In the genomic region with DNA sequence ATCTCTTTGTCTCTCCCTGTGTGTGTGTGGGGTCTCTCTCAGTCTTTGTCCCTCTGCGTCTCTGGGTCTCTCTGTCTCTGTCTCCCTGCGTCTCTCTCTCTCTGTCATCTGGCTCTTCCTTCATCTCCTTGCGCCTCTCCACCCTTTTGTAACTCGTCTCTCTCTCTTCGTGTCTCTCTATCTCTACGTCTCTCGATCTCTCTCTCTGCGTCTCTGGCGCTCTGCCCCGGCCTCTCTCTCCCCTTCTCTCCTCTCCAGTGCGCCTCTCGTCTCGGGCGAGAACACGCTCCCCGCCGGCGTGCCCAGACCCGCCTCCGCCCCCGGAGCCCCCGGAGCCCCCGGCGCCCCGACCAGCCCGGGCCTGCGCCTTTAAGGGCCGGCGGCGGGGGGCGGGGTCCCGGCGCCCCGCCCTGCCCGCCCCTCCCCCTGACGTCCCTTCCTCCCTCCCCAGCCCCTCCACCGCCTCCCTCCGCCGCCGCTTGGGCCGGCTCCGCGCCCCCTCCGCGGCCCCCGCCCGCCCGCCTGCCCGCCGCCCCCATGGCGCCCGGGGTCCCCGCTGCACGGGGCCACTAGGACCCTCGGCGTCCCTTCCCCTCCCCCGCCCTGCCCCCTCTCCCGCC, we compare ENCODE assay signal across 8 cellular contexts. TPM values are rescaled to one million over a fixed set of nuclear protein-coding genes. Genes with fewer than 3 reads are reported as not detected.
DNase-seq lines count a peak whose midpoint lies in the region; ATAC-seq and TF ChIP-seq lines count a peak whose summit lies in the region.

TSS of gene MARK4 (plus strand) at position 440 of the 620 bp plus-strand sequence. CDS start 318 bp downstream, outside the sequence.

- H3K9me3 Mint-ChIP-seq in activated CD4-positive, alpha-beta memory T cell treated with anti-CD3 and anti-CD28 coated beads, Interleukin-2, amount 10 ng/mL, durations not matched to agents 7 days and 5 days: no peaks in the 10 kb centered on the region

- H3K27me3 Mint-ChIP-seq in activated CD4-positive, alpha-beta memory T cell treated with anti-CD3 and anti-CD28 coated beads, Interleukin-2, amount 10 ng/mL, durations not matched to agents 7 days and 5 days: peaks cover 10% of the 10 kb centered on the region

- no peaks in the 10 kb centered on the region for H3K27me3 ChIP-seq in lower lobe of right lung (ENCODE audit: low read depth)

- H3K4me1 ChIP-seq in lower lobe of right lung: peaks cover 33% of the 10 kb centered on the region

- TF ChIP-seq CTCF in lower lobe of right lung (IDR thresholded peaks at IDR 0.05): no peak

- H3K36me3 ChIP-seq in lower lobe of right lung: no peaks in the 10 kb centered on the region

- intact Hi-C loops in lower lobe of right lung (cut with DNase I): no loop called here

- peak; percentile 96 for DNase-seq in AG08396 (ENCODE audit: low spot score)
- DNase-seq in NCI-H526 treated with DMSO at 0.1 percent for 48 hours (lab: John Stamatoyannopoulos, UW): peak; percentile 32
- DNase-seq in activated CD4-positive, alpha-beta memory T cell treated with anti-CD3 and anti-CD28 coated beads, Interleukin-2, amount 10 ng/mL, durations not matched to agents 7 days and 5 days: peak; percentile 64
- peak; percentile 38 for DNase-seq in effector CD4-positive, alpha-beta T cell
- peak; percentile 65 for DNase-seq in lower lobe of right lung
- DNase-seq in stimulated activated CD4-positive, alpha-beta T cell treated with anti-CD3 and anti-CD28 coated beads, TNF-alpha, amount 100 ng/mL, for 1 hour (ENCODE audit: low read depth in 3 of 3, low spot score in 1 of 3): peak in 2 of 3 donors; percentile 26 to 45
- DNase-seq in NCI-H1048 (lab: John Stamatoyannopoulos, UW): no peak

- H3K27ac Mint-ChIP-seq in activated CD4-positive, alpha-beta memory T cell treated with anti-CD3 and anti-CD28 coated beads, Interleukin-2, amount 10 ng/mL, durations not matched to agents 7 days and 5 days: peak within 1 kb of the TSS; percentile 72

- H3K9me3 ChIP-seq in lower lobe of right lung: no peaks in the 10 kb centered on the region

- POLR2A ChIA-PET in activated CD4-positive, alpha-beta memory T cell treated with anti-CD3 and anti-CD28 coated beads, Interleukin-2, amount 10 ng/mL, durations not matched to agents 7 days and 5 days (lab: Charles Lee): interaction anchor here (0.9 kb wide), 1 partner anchor 72 kb away, joined by 3 read pairs; the partner anchor contains the start of genes BLOC1S3 and TRAPPC6A

- ATAC-seq in GM19463 (IDR thresholded peaks at IDR 0.05; ENCODE audit: unreplicated experiment) (peak; percentile 50), lower lobe of right lung (peak; percentile 67 to 78)

- H3K4me3 ChIP-seq in lower lobe of right lung: peak within 1 kb of the TSS; percentile 81

- CTCF ChIA-PET in activated CD4-positive, alpha-beta memory T cell treated with anti-CD3 and anti-CD28 coated beads, Interleukin-2, amount 10 ng/mL, durations not matched to agents 7 days and 5 days (lab: Charles Lee): no interaction called here

- H3K27ac ChIP-seq in lower lobe of right lung: peak within 1 kb of the TSS; percentile 68

- peak within 1 kb of the TSS; percentile 84 for H3K4me3 Mint-ChIP-seq in activated CD4-positive, alpha-beta memory T cell treated with anti-CD3 and anti-CD28 coated beads, Interleukin-2, amount 10 ng/mL, durations not matched to agents 7 days and 5 days

- H3K4me1 Mint-ChIP-seq in activated CD4-positive, alpha-beta memory T cell treated with anti-CD3 and anti-CD28 coated beads, Interleukin-2, amount 10 ng/mL, durations not matched to agents 7 days and 5 days: peaks cover 35% of the 10 kb centered on the region

- no peaks in the 10 kb centered on the region for H3K36me3 Mint-ChIP-seq in activated CD4-positive, alpha-beta memory T cell treated with anti-CD3 and anti-CD28 coated beads, Interleukin-2, amount 10 ng/mL, durations not matched to agents 7 days and 5 days (ENCODE audit: low read depth)

RNA-seq across cellular contexts. Expression of gene MARK4, which starts in this region (rescaled TPM):
- total RNA-seq in activated CD4-positive, alpha-beta memory T cell treated with anti-CD3 and anti-CD28 coated beads, Interleukin-2, amount 10 ng/mL, durations not matched to agents 7 days and 5 days: 10 to 100 TPM; 26.9 to 33.3 TPM
- 32.5 TPM for total RNA-seq in lower lobe of right lung
